In genomic region chr5:147446528-147446927, GRCh38 we compare ENCODE assay signal across 12 cellular contexts.
DNase-seq lines count a peak whose midpoint lies in the region; ATAC-seq and TF ChIP-seq lines count a peak whose summit lies in the region.
"Had no signal": no experiment of that assay in that cellular context is flagged by ENCODE, and none has a peak within 500 bp of the region (broad histone marks: within the 10 kb centered on the region; RNA-seq: fewer than 3 reads in every experiment).

No MANE protein-coding gene starts in this region.

- intact Hi-C loops in Right ventricle myocardium inferior (cut with DNase I) (no loop called here), cardiac septum (cut with DNase I) (no loop called here), left ventricle myocardium superior (cut with micrococcal nuclease) (no loop called here), sciatic nerve (cut with DNase I) (no loop called here)

- DNase-seq in Right ventricle myocardium inferior (ENCODE audit: missing footprints) (no peak), cardiac septum (ENCODE audit: low spot score) (no peak), left ventricle myocardium superior (no peak), sciatic nerve (ENCODE audit: low spot score) (no peak), GM13977 (ENCODE audit: low spot score) (no peak), NOMO-1 (lab: John Stamatoyannopoulos, UW; ENCODE audit: unreplicated experiment in 2 of 2) (no peak), NCI-H1930 (lab: John Stamatoyannopoulos, UW) (no peak)
- DNase-seq: dermis blood vessel endothelial cell; NK-92 treated with Interleukin-12 subunit alpha and Interleukin-12 subunit beta, amount 100 ng/mL, for 24 hours; thyroid gland had no signal

- in situ Hi-C loops in GM13977 (cut with MboI; ENCODE audit: low pct_unique_long_range_greater_than_20kb, low sequenced_read_pairs, unreplicated experiment): no loop called here

- peak; percentile 84 for ATAC-seq in Right ventricle myocardium inferior
- ATAC-seq in left ventricle myocardium superior: peak; percentile 90
- ATAC-seq in sciatic nerve: peak; percentile 77
- no peak for ATAC-seq in GM21447 (IDR thresholded peaks at IDR 0.05; ENCODE audit: unreplicated experiment)
- ATAC-seq: activated T-helper 17 cell treated with anti-CD3 and anti-CD28 coated beads, Interleukin-2, amount 50 U/mL, for 72 hours had no signal

- TF ChIP-seq CTCF in GM13977 (IDR thresholded peaks at IDR 0.05; ENCODE audit: extremely low read depth, insufficient read depth, missing control alignments): no peak
